In the genomic region with DNA sequence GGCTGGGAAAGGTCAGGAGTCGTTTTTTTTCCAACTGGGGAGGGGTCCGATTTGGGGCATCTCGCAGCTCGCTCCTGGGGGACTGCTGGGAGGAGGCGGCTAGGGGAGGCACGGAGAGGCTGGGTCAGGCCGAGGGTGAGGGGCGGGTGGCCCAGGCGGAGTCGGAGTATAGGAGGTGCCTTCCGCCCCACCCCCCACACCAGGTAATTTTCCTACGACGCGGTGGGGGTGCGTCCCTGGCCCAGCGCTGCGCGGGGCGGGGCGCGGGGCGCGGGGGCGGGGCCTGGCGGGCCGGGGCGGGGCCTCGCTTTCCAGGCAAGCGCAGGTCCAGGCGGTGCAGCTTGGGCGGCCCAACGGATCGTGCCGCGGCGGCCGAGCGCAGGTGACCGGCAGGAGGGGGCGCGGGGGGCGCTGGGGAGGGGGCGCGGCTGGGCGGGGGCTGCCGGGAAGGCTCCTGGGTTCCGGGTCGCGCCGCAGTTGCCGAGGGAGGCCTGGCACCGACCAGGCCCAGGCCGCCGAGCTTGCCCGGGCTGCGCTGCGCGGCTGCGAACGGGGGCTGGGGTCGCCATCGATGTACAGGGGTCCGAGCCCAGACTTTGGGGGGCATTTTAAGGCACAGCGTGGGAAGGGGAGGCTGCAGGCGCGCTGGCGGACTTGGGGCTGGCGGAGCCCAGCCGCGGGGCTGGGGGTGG, we compare ENCODE assay signal across 8 cellular contexts. TPM values are rescaled to one million over a fixed set of nuclear protein-coding genes. Genes with fewer than 3 reads are reported as not detected.
DNase-seq lines count a peak whose midpoint lies in the region; ATAC-seq lines count a peak whose summit lies in the region.

A gene with protein sequence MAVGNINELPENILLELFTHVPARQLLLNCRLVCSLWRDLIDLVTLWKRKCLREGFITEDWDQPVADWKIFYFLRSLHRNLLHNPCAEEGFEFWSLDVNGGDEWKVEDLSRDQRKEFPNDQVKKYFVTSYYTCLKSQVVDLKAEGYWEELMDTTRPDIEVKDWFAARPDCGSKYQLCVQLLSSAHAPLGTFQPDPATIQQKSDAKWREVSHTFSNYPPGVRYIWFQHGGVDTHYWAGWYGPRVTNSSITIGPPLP (plus strand): TSS at position 307 of the 692 bp plus-strand sequence. CDS start 959 bp downstream, outside the sequence.

- DNase-seq in NCI-H748 (lab: John Stamatoyannopoulos, UW; ENCODE audit: unreplicated experiment) (peak; percentile 43), NCI-H748 treated with DMSO at 0.1 percent for 48 hours (lab: John Stamatoyannopoulos, UW) (no peak), cerebellum (ENCODE audit: low spot score) (peak; percentile 92), left lobe of liver (ENCODE audit: low spot score) (peak; percentile 76), DMS153 (lab: John Stamatoyannopoulos, UW) (no peak)
- DNase-seq in stimulated activated CD4-positive, alpha-beta T cell treated with anti-CD3 and anti-CD28 coated beads, Interleukin-4, amount 100 ng/mL, for 24 hours = peak; percentile 65

- ATAC-seq in HG03460 (IDR thresholded peaks at IDR 0.05; ENCODE audit: unreplicated experiment) = peak; percentile 60
- ATAC-seq in activated CD4-positive, CD25-positive, alpha-beta regulatory T cell treated with anti-CD3 and anti-CD28 coated beads, Interleukin-2, amount 50 U/mL, for 24 hours = peak; percentile 76 to 81
- ATAC-seq in left lobe of liver = peak; percentile 73

RNA-seq across cellular contexts. Expression of the gene that starts here (rescaled TPM):
- total RNA-seq in cerebellum (28.6 TPM), left lobe of liver (11.6 TPM)

Comparison
In these comparisons a context has a peak if more than half of its experiments do, and no peak if none do; other contexts are left out.
1. DNase-seq: peak in NCI-H748 (single experiment), cerebellum (single experiment), left lobe of liver (single experiment) and stimulated activated CD4-positive, alpha-beta T cell treated with anti-CD3 and anti-CD28 coated beads, Interleukin-4, amount 100 ng/mL, for 24 hours (single experiment); none in NCI-H748 treated with DMSO at 0.1 percent for 48 hours (single experiment) and DMS153 (single experiment).
2. Peak in every context shown above with its lines, with median percentiles within 50 percentile points of each other: ATAC-seq.